In genomic region chr4:99591757-99592156, GRCh38 we compare ENCODE assay signal across 17 cellular contexts. TPM values are rescaled to one million over a fixed set of nuclear protein-coding genes. Genes with fewer than 3 reads are reported as not detected.
DNase-seq lines count a peak whose midpoint lies in the region; ATAC-seq and TF ChIP-seq lines count a peak whose summit lies in the region.
"Had no signal": no experiment of that assay in that cellular context is flagged by ENCODE, and none has a peak within 500 bp of the region (broad histone marks: within the 10 kb centered on the region; RNA-seq: fewer than 3 reads in every experiment).

No MANE protein-coding gene starts in this region.

- H3K36me3 ChIP-seq in smooth muscle cell (ENCODE audit: low read depth): no peaks in the 10 kb centered on the region
- H3K36me3 ChIP-seq: BE2C, HAP-1 had no signal

- no peaks in the 10 kb centered on the region for H3F3A ChIP-seq in smooth muscle cell (ENCODE audit: low read depth)

- no peak for ATAC-seq in GM19467 (IDR thresholded peaks at IDR 0.05; ENCODE audit: unreplicated experiment)

- no peaks in the 10 kb centered on the region for H3K4me1 ChIP-seq in smooth muscle cell (ENCODE audit: low read depth)
- H3K4me1 ChIP-seq: Caco-2, HAP-1 had no signal

- TF ChIP-seq CTCF in epithelial cell of esophagus (IDR thresholded peaks at IDR 0.05; ENCODE audit: insufficient read depth, low read depth, low read length, missing control alignments): no peak
- no peak for TF ChIP-seq CTCF in smooth muscle cell (IDR thresholded peaks at IDR 0.05; ENCODE audit: borderline replicate concordance, insufficient read depth, poor library complexity, severe bottlenecking)

- no peaks in the 10 kb centered on the region for H3K9me3 ChIP-seq in smooth muscle cell (replicated peaks; ENCODE audit: low read depth)
- H3K9me3 ChIP-seq: BE2C, Caco-2, HAP-1 had no signal

- peak overlapping the region; percentile 4 for H2AFZ ChIP-seq in smooth muscle cell (ENCODE audit: low read depth)
- H2AFZ ChIP-seq: GM23248 had no signal

- H3K4me3 ChIP-seq in epithelial cell of esophagus (ENCODE audit: low read length): no peak overlapping the region
- H3K4me3 ChIP-seq in smooth muscle cell: no peak overlapping the region
- H3K4me3 ChIP-seq: GM23248, HAP-1 had no signal

- 92% methylated on average over 3 of the region's 3 CpGs for WGBS in smooth muscle cell (ENCODE audit: low lambda C conversion rate)

- H3K79me2 ChIP-seq in smooth muscle cell (ENCODE audit: low read depth): no peaks in the 10 kb centered on the region

- H4K20me1 ChIP-seq in smooth muscle cell (ENCODE audit: low read depth): no peaks in the 10 kb centered on the region

- no peak overlapping the region for H3K27ac ChIP-seq in smooth muscle cell (ENCODE audit: low read depth)
- H3K27ac ChIP-seq: GM23248 had no signal

- no peaks in the 10 kb centered on the region for H3K27me3 ChIP-seq in smooth muscle cell (ENCODE audit: low read depth)
- H3K27me3 ChIP-seq: BE2C had no signal

- no peak overlapping the region for H3K4me2 ChIP-seq in smooth muscle cell

- peak; percentile 72 for DNase-seq in DMS53 (lab: John Stamatoyannopoulos, UW)
- DNase-seq in NCI-H1930 (lab: John Stamatoyannopoulos, UW): peak; percentile 5 to 46
- DNase-seq in epithelial cell of esophagus (ENCODE audit: low read depth): peak; percentile 73
- DNase-seq in smooth muscle cell (lab: John Stamatoyannopoulos, UW; ENCODE audit: unreplicated experiment): no peak
- no peak for DNase-seq in GDM1 (lab: John Stamatoyannopoulos, UW)
- no peak for DNase-seq in activated CD4-positive, CD25-positive, alpha-beta regulatory T cell (lab: John Stamatoyannopoulos, UW)
- DNase-seq: ACHN; BE2C; C1 segment of cervical spinal cord; Caco-2; CD4-positive, CD25-positive, alpha-beta regulatory T cell; CD8-positive, alpha-beta memory T cell; DMS79 treated with DMSO at 0.1 percent for 48 hours; GM23248 had no signal

- H3K9ac ChIP-seq in smooth muscle cell (ENCODE audit: low read depth): no peak overlapping the region
- H3K9ac ChIP-seq: GM23248 had no signal

RNA-seq across cellular contexts. Expression of gene MTTP, which starts 17.1 kb away (rescaled TPM):
- 0.13 and 0.31 TPM in 2 replicates for total RNA-seq in smooth muscle cell
- polyA plus RNA-seq in smooth muscle cell: 0.05 TPM in 1 of 2 replicates, not detected in the other
- total RNA-seq: CD4-positive, CD25-positive, alpha-beta regulatory T cell; CD8-positive, alpha-beta memory T cell; GM23248; HT-29 had no signal
- polyA plus RNA-seq: CD4-positive, CD25-positive, alpha-beta regulatory T cell; CD8-positive, alpha-beta memory T cell; GM23248 had no signal

RNA-seq across cellular contexts. Expression of gene TRMT10A, which starts 27.9 kb away (rescaled TPM):
- total RNA-seq in smooth muscle cell: 4.6 and 7.3 TPM in 2 replicates
- polyA plus RNA-seq in smooth muscle cell: 1.7 and 4.0 TPM in 2 replicates

Comparison
In these comparisons a context has a peak if more than half of its experiments do, and no peak if none do; other contexts are left out.
1. DNase-seq: peak in DMS53 (single experiment), NCI-H1930 (2 of 2) and epithelial cell of esophagus (single experiment); none in smooth muscle cell (single experiment), GDM1 (single experiment) and activated CD4-positive, CD25-positive, alpha-beta regulatory T cell (0 of 4).